ENCODE assay signal across 23 cellular contexts in genomic region chr5:89878733-89879132, GRCh38.
"Had no signal": no experiment of that assay in that cellular context is flagged by ENCODE, and none has a peak within 500 bp of the region (broad histone marks: within the 10 kb centered on the region; RNA-seq: fewer than 3 reads in every experiment).

No MANE protein-coding gene starts in this region.

- H3K4me1 ChIP-seq: Peyer's patch had no signal

- H3K27ac ChIP-seq: Peyer's patch, RWPE1, SJCRH30 had no signal

- H3K4me3 ChIP-seq: Peyer's patch, SJCRH30 had no signal

- H3K36me3 ChIP-seq: Peyer's patch, SJCRH30 had no signal

- DNase-seq: activated B cell treated with CpG ODN at 0.5 μM for 24 hours; activated CD4-positive, alpha-beta memory T cell treated with anti-CD3 and anti-CD28 coated beads for 36 hours; activated CD4-positive, alpha-beta T cell treated with anti-CD3 and anti-CD28 coated beads, Interleukin-2, amount 10 ng/mL, durations not matched to agents 7 days and 5 days; activated gamma-delta T cell; activated naive CD4-positive, alpha-beta T cell treated with anti-CD3 and anti-CD28 coated beads for 36 hours; activated T-cell treated with anti-CD3 and anti-CD28 coated beads for 4 hours; activated T-cell treated with anti-CD3 and anti-CD28 coated beads, Interleukin-2, amount 50 U/mL, for 48 hours; amygdala; cerebellar nuclear complex; KG1; NCI-H1105; NCI-H1694 treated with DMSO at 0.1 percent for 48 hours; NCI-H2029 treated with DMSO at 0.1 percent for 48 hours; NCI-H446 treated with DMSO at 0.1 percent for 48 hours; NCI-H524 treated with DMSO at 0.1 percent for 48 hours; NK-92 treated with Interleukin-12 subunit alpha and Interleukin-12 subunit beta, amount 100 ng/mL, for 24 hours; Peyer's patch; Right ventricle myocardium superior; T-helper 17 cell; T-helper 9 cell had no signal

- ATAC-seq: activated T-helper 17 cell treated with anti-CD3 and anti-CD28 coated beads, Interleukin-2, amount 50 U/mL, for 72 hours; T-helper 17 cell had no signal

- H3K27me3 ChIP-seq: Peyer's patch, SJCRH30 had no signal

- H3K9me3 ChIP-seq: Peyer's patch, SJCRH30 had no signal
